ENCODE assay signal across 9 cellular contexts in genomic region chr20:50691585-50692552, GRCh38.
DNase-seq lines count a peak whose midpoint lies in the region; ATAC-seq and TF ChIP-seq lines count a peak whose summit lies in the region.
"Had no signal": no experiment of that assay in that cellular context is flagged by ENCODE, and none has a peak within 500 bp of the region (broad histone marks: within the 10 kb centered on the region; RNA-seq: fewer than 3 reads in every experiment).

No MANE protein-coding gene starts in this region.

- no peaks in the 10 kb centered on the region for H3K27me3 ChIP-seq in iPS DF 6.9 (ENCODE audit: control insufficient read depth, insufficient read depth, low read length)

- H3K9me3 ChIP-seq in ES-I3 (ENCODE audit: control insufficient read depth, insufficient read depth, low read length) (no peaks in the 10 kb centered on the region), iPS DF 6.9 (ENCODE audit: control insufficient read depth, insufficient read depth, low read length) (no peaks in the 10 kb centered on the region)

- no peak overlapping the region for H3K27ac ChIP-seq in iPS DF 6.9 (ENCODE audit: low read length)

- in situ Hi-C loops in astrocyte of the cerebellum (cut with HindIII; ENCODE audit: low sequenced_read_pairs): no loop called here

- peak; percentile 43 for DNase-seq in astrocyte of the cerebellum (ENCODE audit: low read depth)
- DNase-seq in iPS DF 6.9 (ENCODE audit: low read depth, low spot score): no peak
- no peak for DNase-seq in retinal pigment epithelial cell (ENCODE audit: low read depth)
- DNase-seq: activated B cell treated with CpG ODN at 0.5 μM for 24 hours had no signal

- peak overlapping the region; percentile 40 for H3K9ac ChIP-seq in ES-I3 (ENCODE audit: low read depth, low read length)

- H3K36me3 ChIP-seq in ES-I3 (ENCODE audit: insufficient read depth, low read length): no peaks in the 10 kb centered on the region
- no peaks in the 10 kb centered on the region for H3K36me3 ChIP-seq in iPS DF 6.9 (ENCODE audit: control insufficient read depth, insufficient read depth, low read length)

- ATAC-seq in GM19463 (IDR thresholded peaks at IDR 0.05; ENCODE audit: unreplicated experiment) (no peak), HG02571 (IDR thresholded peaks at IDR 0.05; ENCODE audit: unreplicated experiment) (no peak), HG03280 (IDR thresholded peaks at IDR 0.05; ENCODE audit: unreplicated experiment) (no peak), GM18858 (IDR thresholded peaks at IDR 0.05; ENCODE audit: unreplicated experiment) (no peak)

- peaks cover 36% of the 10 kb centered on the region for H3K4me1 ChIP-seq in ES-I3 (ENCODE audit: insufficient read depth, low read length)
- H3K4me1 ChIP-seq in iPS DF 6.9 (ENCODE audit: control insufficient read depth, insufficient read depth, low read length): peaks cover 6% of the 10 kb centered on the region

- peak overlapping the region; percentile 40 for H3K4me3 ChIP-seq in astrocyte of the cerebellum (ENCODE audit: low read depth, low read length)
- H3K4me3 ChIP-seq in iPS DF 6.9 (ENCODE audit: low read length): peak overlapping the region; percentile 28; the same call in 1 of the 2 replicates
- H3K4me3 ChIP-seq in retinal pigment epithelial cell (ENCODE audit: low read length): peak overlapping the region; percentile 24

- no peak for TF ChIP-seq CTCF in astrocyte of the cerebellum (IDR thresholded peaks at IDR 0.05; ENCODE audit: low read depth, low read length, missing control alignments)
- TF ChIP-seq CTCF in retinal pigment epithelial cell (conservative IDR thresholded peaks at IDR 0.05; ENCODE audit: low read depth, low read length): no peak

- WGBS in iPS DF 6.9 (ENCODE audit: insufficient coverage, insufficient read length): no CpG with 5 or more reads among the region's 22 CpGs
